Comparison of ENCODE assay signal across 23 cellular contexts in genomic region chr11:24511518-24511917, GRCh38. TPM values are rescaled to one million over a fixed set of nuclear protein-coding genes. Genes with fewer than 3 reads are reported as not detected.
"Had no signal": no experiment of that assay in that cellular context is flagged by ENCODE, and none has a peak within 500 bp of the region (broad histone marks: within the 10 kb centered on the region; RNA-seq: fewer than 3 reads in every experiment).

No MANE protein-coding gene starts in this region.

- H3K4me1 Mint-ChIP-seq: endodermal cell, immature natural killer cell, memory B cell had no signal

- ATAC-seq: gastrocnemius medialis; heart right ventricle; lower lobe of right lung; natural killer cell treated with Interleukin-12 subunit alpha and Interleukin-12 subunit beta and Interleukin-15 and Interleukin-18, amount 100 ng/mL, for 72 hours had no signal

- H3K27me3 Mint-ChIP-seq: memory B cell; natural killer cell treated with Interleukin-12 subunit alpha and Interleukin-12 subunit beta and Interleukin-15 and Interleukin-18, amount 100 ng/mL, for 72 hours; type B pancreatic cell had no signal

- H3K27ac ChIP-seq: colonic mucosa, gastrocnemius medialis, heart right ventricle, left ventricle myocardium inferior, lower lobe of right lung, neural progenitor cell, ovary, right atrium auricular region, sigmoid colon, skin epidermis, suprapubic skin, thyroid gland, uterus had no signal

- H3K27ac Mint-ChIP-seq: endodermal cell; immature natural killer cell; memory B cell; mesothelial cell of epicardium; natural killer cell treated with Interleukin-12 subunit alpha and Interleukin-12 subunit beta and Interleukin-15 and Interleukin-18, amount 100 ng/mL, for 72 hours; neural progenitor cell; type B pancreatic cell had no signal

- H3K4me3 ChIP-seq: colonic mucosa, gastrocnemius medialis, heart right ventricle, left ventricle myocardium inferior, lower lobe of right lung, neural progenitor cell, ovary, right atrium auricular region, sigmoid colon, skin epidermis, suprapubic skin, thyroid gland, uterus had no signal

- H3K36me3 ChIP-seq: colonic mucosa, gastrocnemius medialis, heart right ventricle, left ventricle myocardium inferior, lower lobe of right lung, neural progenitor cell, ovary, right atrium auricular region, sigmoid colon, suprapubic skin, thyroid gland, uterus had no signal

- H3K9me3 ChIP-seq: colonic mucosa, gastrocnemius medialis, left ventricle myocardium inferior, lower lobe of right lung, ovary, right atrium auricular region, sigmoid colon, suprapubic skin, thyroid gland, uterus had no signal

- H3K4me1 ChIP-seq: colonic mucosa, gastrocnemius medialis, heart right ventricle, left ventricle myocardium inferior, lower lobe of right lung, right atrium auricular region, suprapubic skin, thyroid gland, uterus had no signal

- DNase-seq: colonic mucosa; dermis blood vessel endothelial cell; endodermal cell; gastrocnemius medialis; heart right ventricle; immature natural killer cell; left ventricle myocardium inferior; lower lobe of right lung; nucleus accumbens; ovary; sigmoid colon; stimulated activated CD4-positive, alpha-beta T cell treated with anti-CD3 and anti-CD28 coated beads, Interleukin-12 subunit alpha, Interleukin-12 subunit beta, amount 100 ng/mL, for 4 hours; stimulated activated naive CD4-positive, alpha-beta T cell treated with Interleukin-2 at 50 U/mL for 16 hours; thyroid gland; uterus had no signal

- H3K4me3 Mint-ChIP-seq: endodermal cell; immature natural killer cell; memory B cell; mesothelial cell of epicardium; natural killer cell treated with Interleukin-12 subunit alpha and Interleukin-12 subunit beta and Interleukin-15 and Interleukin-18, amount 100 ng/mL, for 72 hours; neural progenitor cell; type B pancreatic cell had no signal

- H3K9me3 Mint-ChIP-seq: endodermal cell, memory B cell, mesothelial cell of epicardium, neural progenitor cell, type B pancreatic cell had no signal

- H3K4me2 ChIP-seq: neural progenitor cell had no signal

- H2AFZ ChIP-seq: neural progenitor cell had no signal

- H3K27me3 ChIP-seq: colonic mucosa, gastrocnemius medialis, heart right ventricle, neural progenitor cell, ovary, right atrium auricular region, sigmoid colon, suprapubic skin, thyroid gland, uterus had no signal

RNA-seq across cellular contexts. Expression of gene LUZP2, which starts 14.7 kb away (rescaled TPM):
- total RNA-seq: dermis blood vessel endothelial cell; gastrocnemius medialis; left ventricle myocardium inferior; lower lobe of right lung; natural killer cell treated with Interleukin-12 subunit alpha and Interleukin-12 subunit beta and Interleukin-15 and Interleukin-18, amount 100 ng/mL, for 72 hours; thyroid gland had no signal
